1 cellular context compared by ENCODE assay signal in the genomic region with DNA sequence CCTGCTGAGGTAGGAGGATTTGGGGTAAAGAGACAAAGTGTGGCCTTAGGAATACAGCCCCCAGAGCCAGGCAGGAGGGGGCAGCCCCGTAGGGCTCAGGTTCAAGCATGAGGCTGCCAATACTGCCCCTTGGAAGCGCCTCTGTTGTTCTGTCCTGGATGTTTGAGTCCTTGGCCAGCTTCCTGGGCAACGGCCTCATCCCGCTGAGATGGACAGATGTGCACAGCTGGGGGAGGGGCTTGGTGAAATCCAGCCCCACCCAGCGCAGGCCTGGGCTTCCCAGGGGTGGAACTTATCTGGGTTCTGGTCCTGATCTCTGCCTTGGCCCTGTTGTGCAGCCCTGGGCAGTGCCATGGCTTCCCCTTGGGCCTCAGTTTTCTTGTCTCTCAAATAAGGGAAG.
TF ChIP-seq lines count a peak whose summit lies in the region.

No MANE protein-coding gene starts in this region.

TF ChIP-seq in IMR-90, 13 proteins besides CTCF, POLR2A, EP300 and RAD21 (continued from another document):
- TF ChIP-seq, protein P1, sequence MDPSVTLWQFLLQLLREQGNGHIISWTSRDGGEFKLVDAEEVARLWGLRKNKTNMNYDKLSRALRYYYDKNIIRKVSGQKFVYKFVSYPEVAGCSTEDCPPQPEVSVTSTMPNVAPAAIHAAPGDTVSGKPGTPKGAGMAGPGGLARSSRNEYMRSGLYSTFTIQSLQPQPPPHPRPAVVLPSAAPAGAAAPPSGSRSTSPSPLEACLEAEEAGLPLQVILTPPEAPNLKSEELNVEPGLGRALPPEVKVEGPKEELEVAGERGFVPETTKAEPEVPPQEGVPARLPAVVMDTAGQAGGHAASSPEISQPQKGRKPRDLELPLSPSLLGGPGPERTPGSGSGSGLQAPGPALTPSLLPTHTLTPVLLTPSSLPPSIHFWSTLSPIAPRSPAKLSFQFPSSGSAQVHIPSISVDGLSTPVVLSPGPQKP (IDR thresholded peaks at IDR 0.05; ENCODE audit: borderline replicate concordance, low read depth, low read length) = no peak
- TF ChIP-seq SMC3 (IDR thresholded peaks at IDR 0.05; ENCODE audit: low read depth, low read length) = no peak
- TF ChIP-seq MAFK (IDR thresholded peaks at IDR 0.05; ENCODE audit: low read depth, low read length) = no peak
- TF ChIP-seq MAZ (IDR thresholded peaks at IDR 0.05; ENCODE audit: borderline replicate concordance, low read depth, low read length) = no peak
